ENCODE assay signal across 24 cellular contexts in the genomic region with DNA sequence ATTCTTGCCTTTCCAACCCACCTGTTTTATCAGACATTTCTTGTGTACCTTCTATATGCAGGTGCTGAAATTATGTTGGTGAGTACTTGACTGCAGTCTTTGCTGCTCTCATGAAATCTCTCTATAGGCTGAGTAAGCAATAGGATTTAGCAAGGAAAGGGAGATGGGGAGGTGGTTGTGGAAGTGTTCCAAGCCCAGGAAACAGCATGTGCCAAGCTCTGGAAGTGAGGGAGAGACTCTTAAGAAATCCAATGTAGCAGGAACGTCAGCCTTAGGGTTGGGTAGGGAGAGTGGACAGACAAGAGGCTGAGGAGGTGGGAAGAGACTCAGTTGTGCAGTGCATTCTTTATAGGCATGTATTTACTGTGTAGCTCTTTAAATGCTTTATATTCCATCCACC. TPM values are rescaled to one million over a fixed set of nuclear protein-coding genes. Genes with fewer than 3 reads are reported as not detected.
A peak's percentile ranks its signal among the peaks of the same experiment; 100 is the strongest.
DNase-seq lines count a peak whose midpoint lies in the region; ATAC-seq, FAIRE-seq and TF ChIP-seq lines count a peak whose summit lies in the region.
"Had no signal": no experiment of that assay in that cellular context is flagged by ENCODE, and none has a peak within 500 bp of the region (broad histone marks: within the 10 kb centered on the region; RNA-seq: fewer than 3 reads in every experiment).

No MANE protein-coding gene starts in this region.

- FAIRE-seq in HepG2 (lab: Jason Lieb, UNC), result no peak
- FAIRE-seq: D721Med had no signal

- intact Hi-C loops in left ventricle myocardium inferior (cut with micrococcal nuclease) (no loop called here), heart left ventricle (cut with DNase I) (loop anchor here in 5 of 10 donors (10.0 kb wide), 2 partner anchors 50 to 90 kb away; no protein-coding TSS in a partner anchor), left lung (cut with DNase I) (no loop called here), esophagus squamous epithelium (cut with DNase I) (no loop called here), HepG2 (cut with micrococcal nuclease; ENCODE audit: unreplicated experiment) (no loop called here)

- peak overlapping the region; percentile 56 for H3K27ac ChIP-seq in left ventricle myocardium inferior (replicated peaks)
- H3K27ac ChIP-seq in heart left ventricle, result no peak overlapping the region
- no peak overlapping the region for H3K27ac ChIP-seq in left lung
- H3K27ac ChIP-seq in esophagus squamous epithelium, result no peak overlapping the region
- H3K27ac ChIP-seq in HepG2 (ENCODE audit: extremely low read length, insufficient read depth, low read length), result no peak overlapping the region
- H3K27ac ChIP-seq: adrenal gland, lower lobe of right lung, parathyroid adenoma, skin epidermis had no signal

- no peak overlapping the region for H2AFZ ChIP-seq in HepG2 (ENCODE audit: low read length)
- H2AFZ ChIP-seq: parathyroid adenoma had no signal

- H3K9ac ChIP-seq in HepG2 (ENCODE audit: insufficient read depth, low read depth, low read length), result no peak overlapping the region
- H3K9ac ChIP-seq: parathyroid adenoma had no signal

- POLR2A ChIA-PET in HepG2 (lab: Yijun Ruan, JAX), result no interaction called here

- in situ Hi-C loops in HepG2 (cut with HindIII; ENCODE audit: extremely low pct_ligation_motif_present, low pct_unique_long_range_greater_than_20kb), result no loop called here

- TF ChIP-seq RAD21 in HepG2 (CRISPR knock-in tag; IDR thresholded peaks at IDR 0.05), result no peak

- H3K27me3 ChIP-seq in left ventricle myocardium inferior (ENCODE audit: low read depth), result no peaks in the 10 kb centered on the region
- no peaks in the 10 kb centered on the region for H3K27me3 ChIP-seq in heart left ventricle
- H3K27me3 ChIP-seq in left lung, result peaks cover 0 to 9% of the 10 kb centered on the region in 2 donors
- H3K27me3 ChIP-seq in esophagus squamous epithelium, result no peaks in the 10 kb centered on the region
- H3K27me3 ChIP-seq in HepG2 (ENCODE audit: control insufficient read depth in 1 of 2, insufficient read depth in 2 of 2, low read length in 2 of 2), result no peaks in the 10 kb centered on the region
- H3K27me3 ChIP-seq: adrenal gland had no signal

- CTCF ChIA-PET in HepG2 (lab: Yijun Ruan, JAX; ENCODE audit: low intra/inter-chr PET ratio, low total read pairs), result no interaction called here

- H3K4me1 ChIP-seq in left ventricle myocardium inferior (peaks cover 66% of the 10 kb centered on the region), heart left ventricle (peaks cover 0 to 58% (median 21%) of the 10 kb centered on the region in 12 donors), left lung (peaks cover 4 to 25% of the 10 kb centered on the region in 2 donors), esophagus squamous epithelium (peaks cover 5 to 53% (median 9%) of the 10 kb centered on the region in 3 donors), HepG2 (ENCODE audit: insufficient read depth, low read length) (peaks cover 45% of the 10 kb centered on the region)
- H3K4me1 ChIP-seq: parathyroid adenoma had no signal

- H3K36me3 ChIP-seq in left ventricle myocardium inferior (no peaks in the 10 kb centered on the region), heart left ventricle (no peaks in the 10 kb centered on the region), left lung (no peaks in the 10 kb centered on the region), esophagus squamous epithelium (no peaks in the 10 kb centered on the region), HepG2 (replicated peaks in 1 of 2; ENCODE audit: control insufficient read depth in 1 of 2, insufficient read depth in 2 of 2, low read length in 2 of 2) (no peaks in the 10 kb centered on the region)
- H3K36me3 ChIP-seq: adrenal gland, lower lobe of right lung had no signal

- H3K4me3 ChIP-seq in left ventricle myocardium inferior (no peak overlapping the region), heart left ventricle (no peak overlapping the region), choroid plexus epithelial cell (ENCODE audit: low read depth, low read length) (no peak overlapping the region), left lung (no peak overlapping the region), esophagus squamous epithelium (no peak overlapping the region), HepG2 (replicated peaks in 1 of 3; ENCODE audit: insufficient read depth in 1 of 3, low read depth in 2 of 3, low read length in 3 of 3) (no peak overlapping the region)
- H3K4me3 ChIP-seq: adrenal gland, lower lobe of right lung, skin epidermis had no signal

- TF ChIP-seq EP300 in HepG2 (IDR thresholded peaks at IDR 0.05; ENCODE audit: low read depth in 2 of 2, low read length in 2 of 2) (no peak), HepG2 (CRISPR knock-in tag; IDR thresholded peaks at IDR 0.05; ENCODE audit: borderline replicate concordance) (no peak)

- TF ChIP-seq CTCF in left ventricle myocardium inferior (IDR thresholded peaks at IDR 0.05; ENCODE audit: borderline replicate concordance) (no peak), heart left ventricle (IDR thresholded peaks at IDR 0.05) (no peak), choroid plexus epithelial cell (conservative IDR thresholded peaks at IDR 0.05; ENCODE audit: low read depth, low read length) (no peak), left lung (IDR thresholded peaks at IDR 0.05) (no peak), esophagus squamous epithelium (IDR thresholded peaks at IDR 0.05) (no peak), HepG2 (CRISPR knock-in tag; IDR thresholded peaks at IDR 0.05) (no peak)

- no peak overlapping the region for H3K4me2 ChIP-seq in HepG2 (ENCODE audit: low read depth, low read length)

- WGBS in heart left ventricle, 4 donors, result 31 to 62% (median 54%) methylated on average over 1 of the region's 1 CpG
- WGBS in esophagus squamous epithelium, 2 donors, result 43 to 65% methylated on average over 1 of the region's 1 CpG
- WGBS in HepG2 (ENCODE audit: low lambda C conversion rate), result 96% methylated on average over 1 of the region's 1 CpG

- no peaks in the 10 kb centered on the region for H4K20me1 ChIP-seq in HepG2 (ENCODE audit: insufficient read depth, low read length)

- ATAC-seq in heart left ventricle, result no peak
- ATAC-seq in left lung, result peak; percentile 40
- ATAC-seq in HepG2, result no peak
- no peak for ATAC-seq in HG03342 (IDR thresholded peaks at IDR 0.05; ENCODE audit: unreplicated experiment)
- ATAC-seq: lower lobe of right lung had no signal

- DNase-seq in left ventricle myocardium inferior (no peak), heart left ventricle (no peak), choroid plexus epithelial cell (ENCODE audit: low read depth) (peak; percentile 60), left lung (no peak), esophagus squamous epithelium (lab: John Stamatoyannopoulos, UW) (no peak), HepG2 (ENCODE audit: low spot score) (no peak)
- no peak for DNase-seq in central memory CD4-positive, alpha-beta T cell
- DNase-seq: activated CD4-positive, alpha-beta T cell treated with anti-CD3 and anti-CD28 coated beads, Interleukin-2, amount 50 U/mL, for 4 hours; activated gamma-delta T cell; adrenal gland; H9; head of caudate nucleus; immature natural killer cell; lower lobe of right lung; NCI-H1436; SHP77 treated with DMSO at 0.1 percent for 48 hours; stimulated activated CD4-positive, alpha-beta T cell treated with anti-CD3 and anti-CD28 coated beads, Interleukin-4, amount 100 ng/mL, for 1 hour; T-helper 1 cell had no signal

- TF ChIP-seq POLR2A in heart left ventricle (IDR thresholded peaks at IDR 0.05) (no peak), esophagus squamous epithelium (IDR thresholded peaks at IDR 0.05) (no peak), HepG2 (IDR thresholded peaks at IDR 0.05; ENCODE audit: insufficient read depth in 1 of 2, low read depth in 2 of 2, low read length in 2 of 2) (no peak)

- H3K9me3 ChIP-seq in left ventricle myocardium inferior (replicated peaks), result no peaks in the 10 kb centered on the region
- H3K9me3 ChIP-seq in heart left ventricle, result no peaks in the 10 kb centered on the region
- no peaks in the 10 kb centered on the region for H3K9me3 ChIP-seq in left lung
- no peaks in the 10 kb centered on the region for H3K9me3 ChIP-seq in esophagus squamous epithelium
- no peaks in the 10 kb centered on the region for H3K9me3 ChIP-seq in HepG2 (ENCODE audit: low read length)
- H3K9me3 ChIP-seq: adrenal gland, lower lobe of right lung had no signal

- no TSS peak for BruUV-seq in HepG2 (replicated peaks; lab: Mats Ljungman, UMichigan)

- peaks cover 52% of the 10 kb centered on the region for H3K79me2 ChIP-seq in HepG2 (ENCODE audit: insufficient read depth, low read length)
- H3K79me2 ChIP-seq: parathyroid adenoma had no signal

RNA-seq across cellular contexts. Expression of gene SEPTIN11, which starts 5.6 kb away (rescaled TPM):
- total RNA-seq in left ventricle myocardium inferior (30.1 TPM), heart left ventricle (10 to 100 TPM; 25.1 to 58.9 (median 36.2) TPM), left lung (100 to 1,000 TPM; 138 to 162 TPM), esophagus squamous epithelium (10 to 100 TPM; 10.4 to 56.6 (median 36.3) TPM), HepG2 (2016; rRNA removed; fragmentation: Illumina TruSeq; extraction: Trizol) (47.3 and 87.4 TPM in 2 replicates)
- polyA plus RNA-seq in heart left ventricle (10 to 100 TPM in 1 of 2 donors, 1 to 10 TPM in 1; 9.9 to 13.4 TPM), HepG2 (2011; rRNA removed) (19.8 and 28.9 TPM in 2 replicates)
- total RNA-seq in HepG2 (2016; cell fraction: cytosol; rRNA removed; fragmentation: Illumina TruSeq; extraction: Trizol; ENCODE audit: low read depth), result 10.8 TPM in 2 replicates
- total RNA-seq in HepG2 (2016; cell fraction: insoluble cytoplasmic fraction; rRNA removed; fragmentation: Illumina TruSeq; extraction: Trizol), result 49.8 and 80.6 TPM in 2 replicates
- 19.7 and 19.9 TPM in 2 replicates for total RNA-seq in HepG2 (2016; cell fraction: membrane; rRNA removed; fragmentation: Illumina TruSeq; extraction: Trizol)
- 41.4 and 41.7 TPM in 2 replicates for total RNA-seq in HepG2 (2016; cell fraction: nucleus; rRNA removed; fragmentation: Illumina TruSeq; extraction: Trizol)
- 13.4 and 18.3 TPM in 2 replicates for polyA plus RNA-seq in HepG2 (2011; cell fraction: cytosol; rRNA removed)
- polyA plus RNA-seq in HepG2 (2011; cell fraction: nucleus; rRNA removed), result 6.3 and 10.6 TPM in 2 replicates
- polyA plus RNA-seq in HepG2 (2012), result 17.3 and 20.0 TPM in 2 replicates
- 1.9 and 2.0 TPM in 2 replicates for polyA plus RNA-seq in HepG2 (2016; cell fraction: cytosol; fragmentation: Illumina TruSeq; extraction: Trizol; ENCODE audit: low read depth)
- polyA plus RNA-seq in HepG2 (2016; cell fraction: insoluble cytoplasmic fraction; fragmentation: Illumina TruSeq; extraction: Trizol; ENCODE audit: low read depth), result 70.5 and 72.1 TPM in 2 replicates
- polyA plus RNA-seq in HepG2 (2016; cell fraction: membrane; fragmentation: Illumina TruSeq; extraction: Trizol; ENCODE audit: low read depth), result 6.4 and 8.0 TPM in 2 replicates
- 29.0 and 42.3 TPM in 2 replicates for polyA plus RNA-seq in HepG2 (2016; cell fraction: nucleus; fragmentation: Illumina TruSeq; extraction: Trizol; ENCODE audit: insufficient read depth, low read depth)
- polyA minus RNA-seq in HepG2 (2011; rRNA and poly(A)+ RNA removed; ENCODE audit: low replicate concordance), result 5.8 and 22.8 TPM in 2 replicates
- 26.1 and 31.4 TPM in 2 replicates for polyA minus RNA-seq in HepG2 (2011; cell fraction: cytosol; rRNA and poly(A)+ RNA removed)
- 51.4 and 52.1 TPM in 2 replicates for polyA minus RNA-seq in HepG2 (2011; cell fraction: nucleus; rRNA and poly(A)+ RNA removed)

RNA-seq across cellular contexts. Expression of gene SOWAHB, which starts 57.2 kb away (rescaled TPM):
- total RNA-seq in left ventricle myocardium inferior (not detected), heart left ventricle (under 1 TPM in 2 of 9 donors, not detected in 7; 0.07 to 0.21 TPM), left lung (1 to 10 TPM; 2.5 to 6.3 TPM), esophagus squamous epithelium (10 to 100 TPM in 3 of 4 donors, 1 to 10 TPM in 1; 6.5 to 29.0 (median 19.0) TPM), HepG2 (2016; rRNA removed; fragmentation: Illumina TruSeq; extraction: Trizol) (0.27 and 0.51 TPM in 2 replicates)
- polyA plus RNA-seq in heart left ventricle (not detected), HepG2 (2011; rRNA removed) (0.12 and 0.24 TPM in 2 replicates)
- not detected in 2 replicates for total RNA-seq in HepG2 (2016; cell fraction: cytosol; rRNA removed; fragmentation: Illumina TruSeq; extraction: Trizol; ENCODE audit: low read depth)
- 0.49 and 0.69 TPM in 2 replicates for total RNA-seq in HepG2 (2016; cell fraction: insoluble cytoplasmic fraction; rRNA removed; fragmentation: Illumina TruSeq; extraction: Trizol)
- 0.22 and 0.28 TPM in 2 replicates for total RNA-seq in HepG2 (2016; cell fraction: membrane; rRNA removed; fragmentation: Illumina TruSeq; extraction: Trizol)
- total RNA-seq in HepG2 (2016; cell fraction: nucleus; rRNA removed; fragmentation: Illumina TruSeq; extraction: Trizol), result 0.41 and 0.56 TPM in 2 replicates
- polyA plus RNA-seq in HepG2 (2011; cell fraction: cytosol; rRNA removed), result 0.08 and 0.26 TPM in 2 replicates
- polyA plus RNA-seq in HepG2 (2011; cell fraction: nucleus; rRNA removed), result 0.28 and 0.29 TPM in 2 replicates
- 0.05 and 0.08 TPM in 2 replicates for polyA plus RNA-seq in HepG2 (2012)
- not detected in 2 replicates for polyA plus RNA-seq in HepG2 (2016; cell fraction: cytosol; fragmentation: Illumina TruSeq; extraction: Trizol; ENCODE audit: low read depth)
- 0.24 and 0.35 TPM in 2 replicates for polyA plus RNA-seq in HepG2 (2016; cell fraction: insoluble cytoplasmic fraction; fragmentation: Illumina TruSeq; extraction: Trizol; ENCODE audit: low read depth)
- polyA plus RNA-seq in HepG2 (2016; cell fraction: membrane; fragmentation: Illumina TruSeq; extraction: Trizol; ENCODE audit: low read depth), result 0.06 TPM in 1 of 2 replicates, not detected in the other
- 0.23 and 0.32 TPM in 2 replicates for polyA plus RNA-seq in HepG2 (2016; cell fraction: nucleus; fragmentation: Illumina TruSeq; extraction: Trizol; ENCODE audit: insufficient read depth, low read depth)
- 0.20 TPM in 1 of 2 replicates, not detected in the other for polyA minus RNA-seq in HepG2 (2011; rRNA and poly(A)+ RNA removed; ENCODE audit: low replicate concordance)
- 0.44 and 0.49 TPM in 2 replicates for polyA minus RNA-seq in HepG2 (2011; cell fraction: cytosol; rRNA and poly(A)+ RNA removed)
- polyA minus RNA-seq in HepG2 (2011; cell fraction: nucleus; rRNA and poly(A)+ RNA removed), result 0.26 and 0.75 TPM in 2 replicates
- total RNA-seq: A172, OCI-LY7 had no signal
- polyA plus RNA-seq: immature natural killer cell had no signal
